29 cellular contexts compared by ENCODE assay signal in the genomic region with DNA sequence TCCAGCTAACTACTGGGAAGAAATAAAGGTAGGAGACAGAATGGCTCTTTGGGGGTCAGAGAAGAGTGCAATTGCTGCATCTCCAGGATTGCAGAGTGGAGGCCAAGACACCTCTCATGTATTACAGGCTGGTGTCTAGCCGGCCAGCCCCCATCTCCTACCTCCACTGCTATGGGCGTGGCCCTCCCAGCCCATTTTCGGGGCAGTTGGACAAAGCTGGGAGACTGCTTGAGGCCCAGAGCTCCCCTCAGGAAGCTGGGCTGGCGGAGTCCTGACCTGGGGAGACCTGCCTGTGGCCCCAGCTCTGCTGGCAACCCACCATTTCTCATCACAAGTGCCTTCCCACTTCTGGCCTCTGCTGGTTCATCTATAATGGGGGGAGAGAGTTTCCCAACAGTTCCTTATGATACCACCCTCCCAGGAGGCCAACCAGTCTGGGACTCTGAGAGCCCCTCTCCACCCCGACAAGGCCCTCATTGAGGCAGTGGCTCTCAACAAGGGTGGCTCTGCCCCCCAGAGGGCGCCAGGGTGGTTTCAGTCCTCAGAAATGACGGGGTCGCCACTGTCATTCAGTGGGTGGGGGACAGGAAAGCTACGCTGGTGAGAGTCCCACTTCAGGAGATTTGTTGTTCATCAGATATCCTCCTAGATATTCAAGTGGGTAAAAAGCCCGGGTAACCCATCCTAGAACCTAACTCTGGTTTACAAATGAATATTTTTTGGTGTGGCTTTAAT. TPM values are rescaled to one million over a fixed set of nuclear protein-coding genes. Genes with fewer than 3 reads are reported as not detected.
DNase-seq lines count a peak whose midpoint lies in the region; ATAC-seq and TF ChIP-seq lines count a peak whose summit lies in the region.
"Had no signal": no experiment of that assay in that cellular context is flagged by ENCODE, and none has a peak within 500 bp of the region (broad histone marks: within the 10 kb centered on the region; RNA-seq: fewer than 3 reads in every experiment).

No MANE protein-coding gene starts in this region.

- H4K20me1 ChIP-seq in Loucy (ENCODE audit: insufficient read depth, low read length, poor library complexity, severe bottlenecking) (no peaks in the 10 kb centered on the region), osteoblast (ENCODE audit: insufficient read depth, low read length) (peaks cover 8% of the 10 kb centered on the region)

- H3K9ac ChIP-seq in Loucy (ENCODE audit: low read depth, low read length, poor library complexity, severe bottlenecking) = no peak overlapping the region

- no peaks in the 10 kb centered on the region for H3K9me2 ChIP-seq in Loucy (replicated peaks; ENCODE audit: low read depth, low read length)

- no peaks in the 10 kb centered on the region for H3K27me3 ChIP-seq in Loucy (ENCODE audit: insufficient read depth, low read length, poor library complexity, severe bottlenecking)
- H3K27me3 ChIP-seq in WERI-Rb-1 (ENCODE audit: insufficient read depth, low read depth, severe bottlenecking) = no peaks in the 10 kb centered on the region
- H3K27me3 ChIP-seq in osteoblast (ENCODE audit: insufficient read depth, low read length) = peaks cover 15% of the 10 kb centered on the region
- H3K27me3 ChIP-seq: adrenal gland, BE2C, body of pancreas, ovary had no signal

- H3K79me2 ChIP-seq in Loucy (ENCODE audit: insufficient read depth, low read length) (no peaks in the 10 kb centered on the region), osteoblast (ENCODE audit: insufficient read depth, low read length) (no peaks in the 10 kb centered on the region)

- H3K4me3 ChIP-seq in Loucy (ENCODE audit: low read length, poor library complexity, severe bottlenecking) (no peak overlapping the region), WERI-Rb-1 (ENCODE audit: low read depth, low read length) (no peak overlapping the region), osteoblast (ENCODE audit: insufficient read depth, low read length) (no peak overlapping the region)
- H3K4me3 ChIP-seq: adrenal gland, body of pancreas, esophagus muscularis mucosa, left ventricle myocardium inferior, ovary, tibial nerve had no signal

- H3F3A ChIP-seq in Loucy (ENCODE audit: low read depth) = no peaks in the 10 kb centered on the region

- H3K9me3 ChIP-seq in Loucy (ENCODE audit: insufficient read depth, low read depth, low read length) (no peaks in the 10 kb centered on the region), WERI-Rb-1 (ENCODE audit: severe bottlenecking) (no peaks in the 10 kb centered on the region), osteoblast (ENCODE audit: low read depth, low read length) (no peaks in the 10 kb centered on the region)
- H3K9me3 ChIP-seq: adrenal gland, BE2C, body of pancreas, esophagus muscularis mucosa, left ventricle myocardium inferior, ovary, tibial nerve had no signal

- ATAC-seq in HG03095 (IDR thresholded peaks at IDR 0.05; ENCODE audit: unreplicated experiment) = no peak
- ATAC-seq: activated CD4-positive, alpha-beta T cell treated with anti-CD3 and anti-CD28 coated beads for 36 hours; activated CD8-positive, alpha-beta T cell treated with anti-CD3 and anti-CD28 coated beads, Interleukin-2, amount 10 ng/mL, durations not matched to agents 7 days and 5 days; body of pancreas had no signal

- H3K36me3 ChIP-seq in Loucy (ENCODE audit: insufficient read depth, low read length) (no peaks in the 10 kb centered on the region), WERI-Rb-1 (no peaks in the 10 kb centered on the region), osteoblast (ENCODE audit: insufficient read depth, low read length) (no peaks in the 10 kb centered on the region)
- H3K36me3 ChIP-seq: adrenal gland, BE2C, esophagus muscularis mucosa, left ventricle myocardium inferior, ovary, tibial nerve had no signal

- DNase-seq in WERI-Rb-1 (no peak), osteoblast (ENCODE audit: insufficient read length, low spot score, missing footprints) (peak; percentile 83), GM13977 (ENCODE audit: low spot score) (no peak), COR-L47 (lab: John Stamatoyannopoulos, UW) (no peak), kidney tubule cell (ENCODE audit: low spot score) (no peak)
- DNase-seq: activated CD4-positive, alpha-beta T cell treated with anti-CD3 and anti-CD28 coated beads for 36 hours; activated CD8-positive, alpha-beta T cell treated with anti-CD3 and anti-CD28 coated beads, Interleukin-2, amount 10 ng/mL, durations not matched to agents 7 days and 5 days; activated naive CD4-positive, alpha-beta T cell treated with anti-CD3 and anti-CD28 coated beads for 36 hours; adrenal gland; BE2C; body of pancreas; cerebellar nuclear complex; DMS153; foreskin fibroblast; HCEC 1CT; left ventricle myocardium inferior; mesenchymal stem cell; NCI-H1105; NCI-H187 treated with DMSO at 0.1 percent for 48 hours; NCI-H2171; nephron progenitor cell; OCI-M1; ovary had no signal

- no peak overlapping the region for H3K4me2 ChIP-seq in Loucy (ENCODE audit: low read depth, low read length, poor library complexity, severe bottlenecking)
- H3K4me2 ChIP-seq in osteoblast (ENCODE audit: insufficient read depth, low read length) = no peak overlapping the region

- H3K4me1 ChIP-seq in Loucy (ENCODE audit: insufficient read depth, low read length, poor library complexity, severe bottlenecking) (no peaks in the 10 kb centered on the region), osteoblast (ENCODE audit: insufficient read depth, low read length) (no peaks in the 10 kb centered on the region)
- H3K4me1 ChIP-seq: BE2C had no signal

- H3K27ac ChIP-seq in WERI-Rb-1 (no peak overlapping the region), osteoblast (ENCODE audit: low read depth, low read length) (no peak overlapping the region)
- H3K27ac ChIP-seq: body of pancreas, esophagus muscularis mucosa, left ventricle myocardium inferior, ovary had no signal

- TF ChIP-seq CTCF in GM12873 (IDR thresholded peaks at IDR 0.05; ENCODE audit: insufficient read depth, low read depth, low read length, missing control alignments) (peak; percentile 20), Loucy (conservative IDR thresholded peaks at IDR 0.05; ENCODE audit: low read length) (peak; percentile 35; the same call in 1 of the 2 replicates), WERI-Rb-1 (IDR thresholded peaks at IDR 0.05; ENCODE audit: low read depth, low read length) (peak; percentile 12; the same call in 1 of the 2 replicates), osteoblast (IDR thresholded peaks at IDR 0.05; ENCODE audit: extremely low read depth, low read depth, low read length) (no peak), GM13977 (IDR thresholded peaks at IDR 0.05; ENCODE audit: extremely low read depth, insufficient read depth, missing control alignments) (no peak)

- in situ Hi-C loops in GM13977 (cut with MboI; ENCODE audit: low pct_unique_long_range_greater_than_20kb, low sequenced_read_pairs, unreplicated experiment) = no loop called here

- H2AFZ ChIP-seq in Loucy (ENCODE audit: low read length) (no peak overlapping the region), osteoblast (ENCODE audit: low read length) (no peak overlapping the region)

RNA-seq across cellular contexts. Expression of a gene that starts 11.5 kb away (rescaled TPM):
- total RNA-seq in osteoblast = under 0.01 and 0.29 TPM in 2 replicates
- total RNA-seq: dermis microvascular lymphatic vessel endothelial cell had no signal

Comparison
In these comparisons a context has a peak if more than half of its experiments do, and no peak if none do; other contexts are left out.
1. CTCF ChIP-seq: peak in GM12873 (single experiment), Loucy (single experiment) and WERI-Rb-1 (single experiment); none in osteoblast (single experiment) and GM13977 (single experiment).